19 cellular contexts compared by ENCODE assay signal in the genomic region with DNA sequence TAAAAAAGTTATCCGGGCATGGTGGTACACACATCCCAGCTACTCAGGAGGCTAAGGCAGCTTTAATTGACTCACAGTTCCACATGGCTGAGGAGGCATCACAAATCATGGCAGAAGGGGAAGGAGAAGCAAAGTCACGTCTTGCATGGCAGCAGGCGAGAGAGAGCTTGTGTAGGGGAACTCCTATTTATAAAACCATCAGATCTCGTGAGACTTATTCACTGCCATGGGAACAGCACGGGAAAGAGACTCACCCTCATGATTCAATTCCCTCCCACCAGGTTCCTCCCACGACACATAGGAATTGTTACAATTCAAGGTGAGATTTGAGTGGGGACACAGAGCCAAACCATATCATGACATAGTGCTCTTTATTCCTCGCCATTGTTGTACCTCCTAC.
DNase-seq lines count a peak whose midpoint lies in the region; FAIRE-seq and TF ChIP-seq lines count a peak whose summit lies in the region.
"Had no signal": no experiment of that assay in that cellular context is flagged by ENCODE, and none has a peak within 500 bp of the region (broad histone marks: within the 10 kb centered on the region; RNA-seq: fewer than 3 reads in every experiment).

No MANE protein-coding gene starts in this region.

- H3K27ac Mint-ChIP-seq in astrocyte (ENCODE audit: unreplicated experiment): peak overlapping the region; percentile 1
- peak overlapping the region; percentile 90 for H3K27ac Mint-ChIP-seq in nephron progenitor cell
- H3K27ac Mint-ChIP-seq in activated CD4-positive, alpha-beta memory T cell treated with anti-CD3 and anti-CD28 coated beads for 36 hours: no peak overlapping the region

- peaks cover 9% of the 10 kb centered on the region for H3K27me3 Mint-ChIP-seq in astrocyte (ENCODE audit: low read depth, unreplicated experiment)
- peaks cover 44% of the 10 kb centered on the region for H3K27me3 Mint-ChIP-seq in nephron progenitor cell (ENCODE audit: low read depth, poor library complexity)
- H3K27me3 Mint-ChIP-seq in activated CD4-positive, alpha-beta memory T cell treated with anti-CD3 and anti-CD28 coated beads for 36 hours: peaks cover 5% of the 10 kb centered on the region

- intact Hi-C loops in activated CD4-positive, alpha-beta memory T cell treated with anti-CD3 and anti-CD28 coated beads for 36 hours (cut with micrococcal nuclease): no loop called here

- no peak overlapping the region for H3K4me3 Mint-ChIP-seq in astrocyte (ENCODE audit: unreplicated experiment)
- H3K4me3 Mint-ChIP-seq in nephron progenitor cell: no peak overlapping the region
- H3K4me3 Mint-ChIP-seq in activated CD4-positive, alpha-beta memory T cell treated with anti-CD3 and anti-CD28 coated beads for 36 hours: no peak overlapping the region

- H3K4me2 ChIP-seq in astrocyte (ENCODE audit: low read length): peak overlapping the region; percentile 1

- H3K27me3 ChIP-seq in astrocyte (ENCODE audit: insufficient read depth, low read length): no peaks in the 10 kb centered on the region

- H3K4me1 Mint-ChIP-seq in astrocyte (ENCODE audit: low read depth, unreplicated experiment): peaks cover 30% of the 10 kb centered on the region
- peaks cover 36% of the 10 kb centered on the region for H3K4me1 Mint-ChIP-seq in nephron progenitor cell
- H3K4me1 Mint-ChIP-seq in activated CD4-positive, alpha-beta memory T cell treated with anti-CD3 and anti-CD28 coated beads for 36 hours (ENCODE audit: low read depth): peaks cover 36% of the 10 kb centered on the region

- POLR2A ChIA-PET in activated CD4-positive, alpha-beta memory T cell treated with anti-CD3 and anti-CD28 coated beads for 36 hours (lab: Charles Lee): no interaction called here

- H3K9me3 Mint-ChIP-seq in astrocyte (ENCODE audit: unreplicated experiment) (no peaks in the 10 kb centered on the region), nephron progenitor cell (peaks cover 9% of the 10 kb centered on the region)
- H3K9me3 Mint-ChIP-seq in activated CD4-positive, alpha-beta memory T cell treated with anti-CD3 and anti-CD28 coated beads for 36 hours: no peaks in the 10 kb centered on the region

- no peaks in the 10 kb centered on the region for H3K9me3 ChIP-seq in astrocyte (ENCODE audit: insufficient read depth, low read depth, low read length)
- H3K9me3 ChIP-seq: mucosa of descending colon had no signal

- no peak overlapping the region for H2AFZ ChIP-seq in astrocyte (ENCODE audit: low read depth, low read length)

- H3K4me1 ChIP-seq in astrocyte (ENCODE audit: insufficient read depth, low read length): peaks cover 48% of the 10 kb centered on the region

- no peak for FAIRE-seq in astrocyte (lab: Jason Lieb, UNC)

- no peak for TF ChIP-seq CTCF in astrocyte (IDR thresholded peaks at IDR 0.05; ENCODE audit: insufficient read depth, low read depth, low read length)
- TF ChIP-seq CTCF in nephron progenitor cell (IDR thresholded peaks at IDR 0.05): no peak

- H3K36me3 Mint-ChIP-seq in astrocyte (ENCODE audit: low read depth, unreplicated experiment) (no peaks in the 10 kb centered on the region), nephron progenitor cell (ENCODE audit: low read depth) (peaks cover 4% of the 10 kb centered on the region)
- no peaks in the 10 kb centered on the region for H3K36me3 Mint-ChIP-seq in activated CD4-positive, alpha-beta memory T cell treated with anti-CD3 and anti-CD28 coated beads for 36 hours

- H3K9ac ChIP-seq in astrocyte (ENCODE audit: low read length): peak overlapping the region; percentile 12

- no peaks in the 10 kb centered on the region for H3K79me2 ChIP-seq in astrocyte (ENCODE audit: insufficient read depth, low read length)

- peak; percentile 67 for DNase-seq in CD1c-positive myeloid dendritic cell (ENCODE audit: extremely low spot score)
- peak; percentile 49 for DNase-seq in H4 (ENCODE audit: low spot score)
- peak; percentile 59 for DNase-seq in astrocyte (ENCODE audit: low read depth)
- DNase-seq in nephron progenitor cell: no peak
- DNase-seq in activated CD4-positive, alpha-beta memory T cell treated with anti-CD3 and anti-CD28 coated beads for 36 hours: no peak
- no peak for DNase-seq in NCI-H748 (lab: John Stamatoyannopoulos, UW; ENCODE audit: unreplicated experiment)
- DNase-seq in GOT3 (lab: John Stamatoyannopoulos, UW): no peak
- DNase-seq: activated CD4-positive, alpha-beta T cell treated with anti-CD3 and anti-CD28 coated beads for 4 hours; activated naive CD4-positive, alpha-beta T cell; activated T-cell treated with anti-CD3 and anti-CD28 coated beads for 4 hours; AML-193; anterior cingulate cortex; cerebellar nuclear complex; COR-L47; effector CD4-positive, alpha-beta T cell; mucosa of descending colon; NCI-H2029 treated with DMSO at 0.1 percent for 48 hours; occipital lobe had no signal

- H3K27ac ChIP-seq in astrocyte (ENCODE audit: low read depth, low read length): peak overlapping the region; percentile 54
- H3K27ac ChIP-seq: RWPE1 had no signal

- H3K36me3 ChIP-seq in astrocyte (ENCODE audit: insufficient read depth, low read length): no peaks in the 10 kb centered on the region

- H3K4me3 ChIP-seq in astrocyte (ENCODE audit: insufficient read depth, low read depth, low read length): no peak overlapping the region
- H3K4me3 ChIP-seq: mucosa of descending colon had no signal

- no peaks in the 10 kb centered on the region for H4K20me1 ChIP-seq in astrocyte (ENCODE audit: insufficient read depth, low read length)

- CTCF ChIA-PET in activated CD4-positive, alpha-beta memory T cell treated with anti-CD3 and anti-CD28 coated beads for 36 hours (lab: Charles Lee): no interaction called here

Comparison
In these comparisons a context has a peak if more than half of its experiments do, and no peak if none do; other contexts are left out.
1. DNase-seq: peak in CD1c-positive myeloid dendritic cell (single experiment), H4 (single experiment) and astrocyte (single experiment); none in nephron progenitor cell (single experiment), activated CD4-positive, alpha-beta memory T cell treated with anti-CD3 and anti-CD28 coated beads for 36 hours (single experiment), NCI-H748 (single experiment) and GOT3 (single experiment).